8 cellular contexts compared by ENCODE assay signal in the genomic region with DNA sequence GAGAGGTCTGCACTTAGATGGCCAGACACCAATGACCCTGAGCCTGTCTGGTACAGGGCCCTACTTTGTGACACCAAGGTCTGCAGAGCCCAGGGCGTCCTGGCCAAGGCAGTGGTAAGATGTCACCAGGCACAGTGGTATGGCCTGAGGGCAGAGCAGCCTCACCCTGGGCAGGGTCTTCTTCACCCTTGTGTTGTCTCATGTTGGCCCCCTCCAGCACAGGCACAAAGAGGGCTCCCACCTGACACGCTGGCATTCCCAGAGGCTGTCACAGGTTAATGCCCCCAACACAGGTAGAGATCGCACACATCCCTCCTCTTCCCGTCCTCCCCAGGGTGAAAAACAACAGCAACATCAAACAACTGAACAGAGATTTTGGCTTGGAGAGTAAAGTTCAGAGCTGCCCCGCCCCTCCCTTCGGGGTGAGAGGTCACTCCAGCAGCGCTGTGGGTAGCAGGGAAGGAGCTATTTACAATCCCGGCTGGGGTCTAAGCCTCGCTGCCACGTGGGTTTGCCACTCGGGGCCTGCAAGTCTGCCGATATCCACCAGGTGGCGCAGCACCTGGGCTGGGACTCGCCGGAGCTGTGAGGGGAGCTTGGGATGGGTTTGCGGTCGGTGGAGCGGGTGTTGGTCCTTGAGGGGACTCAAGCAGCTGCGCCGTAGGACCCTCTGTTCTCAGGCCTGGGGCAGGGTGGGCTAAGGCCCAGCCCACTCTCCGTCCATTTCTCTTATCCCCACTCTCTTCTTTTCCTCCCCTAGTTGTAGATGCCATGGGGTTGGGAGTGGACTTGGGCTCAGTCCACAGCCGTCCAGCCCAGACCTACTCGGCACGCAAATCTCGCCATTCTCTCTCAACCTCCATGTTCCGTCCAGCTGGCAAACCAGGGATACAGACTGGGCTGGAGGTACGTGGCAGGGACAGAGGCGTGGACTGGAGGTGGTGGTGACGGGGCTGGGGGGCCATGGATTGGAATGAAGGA. TPM values are rescaled to one million over a fixed set of nuclear protein-coding genes. Genes with fewer than 3 reads are reported as not detected.
DNase-seq lines count a peak whose midpoint lies in the region; ATAC-seq and TF ChIP-seq lines count a peak whose summit lies in the region.

No MANE protein-coding gene starts in this region.

- H3K79me2 ChIP-seq in GM23248 (ENCODE audit: insufficient read depth), result no peaks in the 10 kb centered on the region

- no peaks in the 10 kb centered on the region for H3K9me3 ChIP-seq in GM23248 (ENCODE audit: low read depth)

- H3K36me3 ChIP-seq in GM23248 (ENCODE audit: low read depth), result no peaks in the 10 kb centered on the region

- H3K27me3 ChIP-seq in GM23248 (replicated peaks; ENCODE audit: insufficient read depth), result peaks cover 11% of the 10 kb centered on the region

- TF ChIP-seq CTCF in AG04449 (IDR thresholded peaks at IDR 0.05; ENCODE audit: insufficient read depth, low read length, missing control alignments), result peak; percentile 95

- in situ Hi-C loops in GM23248 (cut with MboI), result loop anchor here (5.0 kb wide), 1 partner anchor 76 kb away; no protein-coding TSS in a partner anchor

- 18% methylated on average over 24 to 29 of the region's 29 CpGs for WGBS in GM23248 (ENCODE audit: low coverage in 1 of 2, low lambda C conversion rate in 2 of 2, missing lambda C conversion rate in 2 of 2), 2 experiments

- H2AFZ ChIP-seq in GM23248, result peak overlapping the region; percentile 75

- H3K4me1 ChIP-seq in GM23248 (ENCODE audit: insufficient read depth), result no peaks in the 10 kb centered on the region

- ATAC-seq in left colon, result peak; percentile 59
- ATAC-seq in HG02678 (IDR thresholded peaks at IDR 0.05; ENCODE audit: unreplicated experiment), result no peak

- POLR2A ChIA-PET in AG04449 (lab: Yijun Ruan, JAX), result interaction anchor here (1.5 kb wide), 1 partner anchor 77 kb away, joined by 6 read pairs; no protein-coding TSS in a partner anchor

- CTCF ChIA-PET in AG04449 (lab: Yijun Ruan, JAX), result interaction anchor here (0.6 to 6.8 kb wide), 55 partner anchors 8 to 610 kb away, joined by 3 to 457 read pairs (median 5); partner anchors contain the start of genes ADAM15, DPM3, EFNA1 and EFNA3

- H3K9me2 ChIP-seq in GM23248 (ENCODE audit: insufficient read depth), result no peaks in the 10 kb centered on the region

- H3K4me2 ChIP-seq in GM23248 (ENCODE audit: unreplicated experiment), result peak overlapping the region; percentile 23

- no peak overlapping the region for H3K4me3 ChIP-seq in AG04449 (ENCODE audit: low read depth, low read length)
- H3K4me3 ChIP-seq in GM23248, result no peak overlapping the region

- H3K9ac ChIP-seq in GM23248, result 0 out of 2 replicates have a peak overlapping the region, but pooled peaks have one; percentile 6

- 0 out of 2 replicates have a peak, but pooled peaks cover 6% of the 10 kb centered on the region for H3F3A ChIP-seq in GM23248 (ENCODE audit: insufficient read depth)

- no peak for DNase-seq in AG04449 (ENCODE audit: low read depth, low spot score)
- peak; percentile 73 for DNase-seq in GM23248
- peak; percentile 62 for DNase-seq in NCI-H226
- DNase-seq in activated CD4-positive, alpha-beta T cell treated with anti-CD3 and anti-CD28 coated beads for 1 hour, result peak; percentile 69
- peak; percentile 69 for DNase-seq in central memory CD4-positive, alpha-beta T cell
- DNase-seq in left colon, result peak; percentile 65 to 81
- DNase-seq in stimulated activated CD4-positive, alpha-beta T cell treated with anti-CD3 and anti-CD28 coated beads, Interleukin-4, amount 100 ng/mL, for 1 hour, result peak; percentile 83

- intact Hi-C loops in left colon (cut with DNase I, micrococcal nuclease), result loop anchor here (2.0 to 5.0 kb wide), 2 partner anchors 77 to 81 kb away; partner anchors contain the start of genes KRTCAP2 (in 1 of the 2) and TRIM46 (in 1 of the 2)

- no peak overlapping the region for H3K27ac ChIP-seq in GM23248

- H4K20me1 ChIP-seq in GM23248 (ENCODE audit: insufficient read depth), result no peaks in the 10 kb centered on the region

RNA-seq across cellular contexts. Expression of gene EFNA3, which starts 12.7 kb away (rescaled TPM):
- 1.4 and 3.0 TPM in 2 replicates for total RNA-seq in GM23248 (2014; rRNA removed; shearing (Covaris generic))
- 2.5 and 2.7 TPM in 2 replicates for polyA plus RNA-seq in GM23248 (2016; fragmentation: Nextera tagmentation; extraction: Ambion mirVana)
- 10 to 100 TPM in 1 of 2 donors, 1 to 10 TPM in 1; 7.7 to 23.1 TPM for total RNA-seq in left colon

RNA-seq across cellular contexts. Expression of gene EFNA4, which starts 27.8 kb away (rescaled TPM):
- total RNA-seq in GM23248 (2014; rRNA removed; shearing (Covaris generic)), result 2.4 and 5.5 TPM in 2 replicates
- 4.4 and 4.6 TPM in 2 replicates for polyA plus RNA-seq in GM23248 (2016; fragmentation: Nextera tagmentation; extraction: Ambion mirVana)
- total RNA-seq in left colon, result 10 to 100 TPM; 23.0 to 33.5 TPM

RNA-seq across cellular contexts. Expression of gene EFNA1, which starts 36.3 kb away (rescaled TPM):
- total RNA-seq in GM23248 (2014; rRNA removed; shearing (Covaris generic)), result not detected in 2 replicates
- polyA plus RNA-seq in GM23248 (2016; fragmentation: Nextera tagmentation; extraction: Ambion mirVana), result not detected in 2 replicates
- 100 to 1,000 TPM in 1 of 2 donors, 10 to 100 TPM in 1; 63.0 to 176 TPM for total RNA-seq in left colon

RNA-seq across cellular contexts. Expression of gene ADAM15, which starts 40.2 kb away (rescaled TPM):
- total RNA-seq in GM23248 (2014; rRNA removed; shearing (Covaris generic)), result 85.6 and 109 TPM in 2 replicates
- 73.0 and 80.4 TPM in 2 replicates for polyA plus RNA-seq in GM23248 (2016; fragmentation: Nextera tagmentation; extraction: Ambion mirVana)
- 100 to 1,000 TPM in 1 of 2 donors, 10 to 100 TPM in 1; 88.9 to 160 TPM for total RNA-seq in left colon

RNA-seq across cellular contexts. Expression of gene SLC50A1, which starts 44.3 kb away (rescaled TPM):
- 33.4 and 34.1 TPM in 2 replicates for total RNA-seq in GM23248 (2014; rRNA removed; shearing (Covaris generic))
- polyA plus RNA-seq in GM23248 (2016; fragmentation: Nextera tagmentation; extraction: Ambion mirVana), result 55.1 and 58.3 TPM in 2 replicates
- total RNA-seq in left colon, result 100 to 1,000 TPM in 1 of 2 donors, 10 to 100 TPM in 1; 70.6 to 107 TPM

Comparison
In these comparisons a context has a peak if more than half of its experiments do, and no peak if none do; other contexts are left out.
1. RNA of gene EFNA1, which starts 36.3 kb away (total RNA-seq): 63.0 to 176 TPM in left colon; not detected in GM23248; every median in the first group is over 10 times any median in the second.